Comparison of ENCODE assay signal across 13 cellular contexts in the genomic region with DNA sequence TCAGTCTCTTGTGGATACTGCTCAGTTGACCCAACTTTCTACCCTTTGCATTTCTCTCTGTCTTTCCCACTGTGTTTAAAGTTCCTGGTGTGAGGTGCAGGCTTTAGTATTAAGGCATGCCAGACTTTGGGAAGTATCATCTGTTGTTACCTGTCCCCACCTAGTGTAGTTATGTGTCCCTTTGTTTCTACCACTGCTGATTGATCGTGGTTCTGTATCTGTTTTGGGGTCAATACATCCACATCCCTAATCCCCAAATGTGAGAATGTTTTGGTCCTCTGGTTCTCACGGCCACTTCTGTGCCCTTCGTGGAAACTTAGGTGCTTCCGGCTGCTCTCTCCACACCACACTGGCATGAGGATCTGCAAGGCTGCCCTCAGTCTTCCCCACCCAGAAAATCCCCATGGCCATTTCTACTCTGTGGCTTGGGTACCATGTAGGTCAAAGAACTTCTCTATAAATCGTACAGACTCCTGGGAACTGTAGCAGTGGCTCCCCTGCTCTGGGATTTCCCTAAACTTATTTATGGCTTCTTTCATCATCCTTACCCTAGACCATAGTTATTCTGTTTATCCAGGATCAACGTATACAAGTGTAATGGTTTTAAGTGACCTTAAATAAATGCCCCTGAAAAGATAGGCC.
DNase-seq lines count a peak whose midpoint lies in the region; ATAC-seq and TF ChIP-seq lines count a peak whose summit lies in the region.
"Had no signal": no experiment of that assay in that cellular context is flagged by ENCODE, and none has a peak within 500 bp of the region (broad histone marks: within the 10 kb centered on the region; RNA-seq: fewer than 3 reads in every experiment).

No MANE protein-coding gene starts in this region.

- no peak for DNase-seq in CD4-positive, CD25-positive, alpha-beta regulatory T cell
- no peak for DNase-seq in activated naive CD8-positive, alpha-beta T cell treated with anti-CD3 and anti-CD28 coated beads, Interleukin-2, amount 50 U/mL, for 24 hours
- DNase-seq in lower lobe of right lung (no peak), neural progenitor cell (ENCODE audit: low spot score) (no peak), hepatic stellate cell (ENCODE audit: low spot score) (no peak), cerebellar cortex (ENCODE audit: low spot score) (no peak)
- DNase-seq: activated T-cell treated with anti-CD3 and anti-CD28 coated beads, Interleukin-2, amount 50 U/mL, for 1 hour; cerebellar nuclear complex; NCI-H2029 treated with DMSO at 0.1 percent for 48 hours; NCI-H774; occipital lobe had no signal

- no peak overlapping the region for H3K9ac ChIP-seq in neural progenitor cell

- no peak overlapping the region for H2AFZ ChIP-seq in neural progenitor cell (replicated peaks)

- H3K27ac Mint-ChIP-seq in CD4-positive, CD25-positive, alpha-beta regulatory T cell, result peak overlapping the region; percentile 39 to 77 (median 44)
- H3K27ac Mint-ChIP-seq in activated naive CD8-positive, alpha-beta T cell treated with anti-CD3 and anti-CD28 coated beads, Interleukin-2, amount 50 U/mL, for 24 hours, result peak overlapping the region; percentile 75
- no peak overlapping the region for H3K27ac Mint-ChIP-seq in neural progenitor cell

- no peaks in the 10 kb centered on the region for H3K79me2 ChIP-seq in neural progenitor cell (ENCODE audit: low read depth)

- H3K4me3 ChIP-seq in CD4-positive, CD25-positive, alpha-beta regulatory T cell (ENCODE audit: low read depth, low read length), result no peak overlapping the region
- H3K4me3 ChIP-seq in lower lobe of right lung (no peak overlapping the region), neural progenitor cell (no peak overlapping the region)

- H3F3A ChIP-seq in neural progenitor cell (ENCODE audit: low read depth), result peaks cover 2% of the 10 kb centered on the region

- intact Hi-C loops in lower lobe of right lung (cut with DNase I), result no loop called here

- peaks cover 8 to 25% (median 11%) of the 10 kb centered on the region in 4 donors for H3K4me1 Mint-ChIP-seq in CD4-positive, CD25-positive, alpha-beta regulatory T cell
- H3K4me1 Mint-ChIP-seq in activated naive CD8-positive, alpha-beta T cell treated with anti-CD3 and anti-CD28 coated beads, Interleukin-2, amount 50 U/mL, for 24 hours, result peaks cover 57% of the 10 kb centered on the region
- H3K4me1 Mint-ChIP-seq in neural progenitor cell, result peaks cover 8% of the 10 kb centered on the region

- H4K20me1 ChIP-seq in neural progenitor cell (ENCODE audit: low read depth), result no peaks in the 10 kb centered on the region

- H3K9me3 Mint-ChIP-seq in CD4-positive, CD25-positive, alpha-beta regulatory T cell, result peaks cover 0 to 12% (median 0%) of the 10 kb centered on the region in 7 donors
- peaks cover 31% of the 10 kb centered on the region for H3K9me3 Mint-ChIP-seq in activated naive CD8-positive, alpha-beta T cell treated with anti-CD3 and anti-CD28 coated beads, Interleukin-2, amount 50 U/mL, for 24 hours
- H3K9me3 Mint-ChIP-seq in neural progenitor cell, result peaks cover 4% of the 10 kb centered on the region

- no peak for TF ChIP-seq CTCF in lower lobe of right lung (IDR thresholded peaks at IDR 0.05)
- TF ChIP-seq CTCF in neural progenitor cell (IDR thresholded peaks at IDR 0.05), result no peak

- ATAC-seq in CD4-positive, CD25-positive, alpha-beta regulatory T cell (ENCODE audit: low read depth in 2 of 2), result peak in 1 of 2 donors; percentile 40
- peak; percentile 56 for ATAC-seq in GM18870 (IDR thresholded peaks at IDR 0.05; ENCODE audit: unreplicated experiment)
- peak; percentile 46 for ATAC-seq in HG02973 (IDR thresholded peaks at IDR 0.05; ENCODE audit: unreplicated experiment)
- no peak for ATAC-seq in activated naive CD8-positive, alpha-beta T cell treated with anti-CD3 and anti-CD28 coated beads, Interleukin-2, amount 50 U/mL, for 24 hours
- ATAC-seq in lower lobe of right lung, result no peak

- peaks cover 5% of the 10 kb centered on the region for H3K36me3 Mint-ChIP-seq in CD4-positive, CD25-positive, alpha-beta regulatory T cell
- H3K36me3 Mint-ChIP-seq in activated naive CD8-positive, alpha-beta T cell treated with anti-CD3 and anti-CD28 coated beads, Interleukin-2, amount 50 U/mL, for 24 hours (ENCODE audit: low read depth), result peaks cover 22% of the 10 kb centered on the region
- H3K36me3 Mint-ChIP-seq in neural progenitor cell, result no peaks in the 10 kb centered on the region

- peaks cover 0 to 9% of the 10 kb centered on the region in 2 experiments for H3K9me3 ChIP-seq in CD4-positive, CD25-positive, alpha-beta regulatory T cell (ENCODE audit: control insufficient read depth in 2 of 2, low read length in 2 of 2)
- H3K9me3 ChIP-seq in lower lobe of right lung (no peaks in the 10 kb centered on the region), neural progenitor cell (ENCODE audit: low read depth) (no peaks in the 10 kb centered on the region)

- H3K27ac ChIP-seq in CD4-positive, CD25-positive, alpha-beta regulatory T cell (ENCODE audit: insufficient read depth, low read length, poor library complexity, severe bottlenecking), result no peak overlapping the region
- H3K27ac ChIP-seq in lower lobe of right lung (no peak overlapping the region), neural progenitor cell (no peak overlapping the region)

- H3K36me3 ChIP-seq in CD4-positive, CD25-positive, alpha-beta regulatory T cell (ENCODE audit: control insufficient read depth, insufficient read depth, low read length), result no peaks in the 10 kb centered on the region
- H3K36me3 ChIP-seq in lower lobe of right lung (no peaks in the 10 kb centered on the region), neural progenitor cell (no peaks in the 10 kb centered on the region)

- H3K4me3 Mint-ChIP-seq in CD4-positive, CD25-positive, alpha-beta regulatory T cell, result no peak overlapping the region
- peak overlapping the region; percentile 31 for H3K4me3 Mint-ChIP-seq in activated naive CD8-positive, alpha-beta T cell treated with anti-CD3 and anti-CD28 coated beads, Interleukin-2, amount 50 U/mL, for 24 hours
- no peak overlapping the region for H3K4me3 Mint-ChIP-seq in neural progenitor cell

- H3K27me3 Mint-ChIP-seq in CD4-positive, CD25-positive, alpha-beta regulatory T cell, result no peaks in the 10 kb centered on the region
- H3K27me3 Mint-ChIP-seq in activated naive CD8-positive, alpha-beta T cell treated with anti-CD3 and anti-CD28 coated beads, Interleukin-2, amount 50 U/mL, for 24 hours, result no peaks in the 10 kb centered on the region
- peaks cover 5% of the 10 kb centered on the region for H3K27me3 Mint-ChIP-seq in neural progenitor cell (ENCODE audit: insufficient read depth, low read depth)

- no peaks in the 10 kb centered on the region for H3K27me3 ChIP-seq in CD4-positive, CD25-positive, alpha-beta regulatory T cell (ENCODE audit: control insufficient read depth, insufficient read depth, low read length)
- H3K27me3 ChIP-seq in lower lobe of right lung (ENCODE audit: low read depth) (no peaks in the 10 kb centered on the region), neural progenitor cell (no peaks in the 10 kb centered on the region)

- no peak overlapping the region for H3K4me2 ChIP-seq in neural progenitor cell

- peaks cover 9% of the 10 kb centered on the region for H3K4me1 ChIP-seq in CD4-positive, CD25-positive, alpha-beta regulatory T cell (ENCODE audit: control insufficient read depth, insufficient read depth, low read length, poor library complexity, severe bottlenecking)
- H3K4me1 ChIP-seq in lower lobe of right lung (no peaks in the 10 kb centered on the region), neural progenitor cell (peaks cover 12% of the 10 kb centered on the region)

Comparison
In these comparisons a context has a peak if more than half of its experiments do, and no peak if none do; other contexts are left out.
1. ATAC-seq: peak in GM18870 (single experiment) and HG02973 (single experiment); none in activated naive CD8-positive, alpha-beta T cell treated with anti-CD3 and anti-CD28 coated beads, Interleukin-2, amount 50 U/mL, for 24 hours (single experiment) and lower lobe of right lung (0 of 2).